Comparison of ENCODE assay signal across 23 cellular contexts in the genomic region with DNA sequence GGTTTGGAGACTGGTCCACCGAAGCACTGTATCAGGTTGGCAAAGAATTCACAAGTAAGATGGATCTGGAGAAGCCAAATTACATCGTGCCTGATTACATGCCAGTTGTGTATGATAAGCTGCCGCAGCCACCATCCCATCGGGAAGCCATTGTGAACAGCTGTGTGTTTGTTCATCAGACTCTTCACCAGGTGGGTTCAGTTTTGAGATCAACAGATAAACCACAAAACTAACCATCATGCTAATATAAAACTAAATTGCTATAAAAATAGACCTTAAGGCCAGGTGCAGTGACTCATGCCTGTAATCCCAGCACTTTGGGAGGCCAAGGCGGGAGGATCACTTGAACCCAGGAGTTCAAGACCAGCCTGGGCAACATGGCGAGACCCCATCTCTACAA. TPM values are rescaled to one million over a fixed set of nuclear protein-coding genes. Genes with fewer than 3 reads are reported as not detected.
A peak's percentile ranks its signal among the peaks of the same experiment; 100 is the strongest.
DNase-seq lines count a peak whose midpoint lies in the region; ATAC-seq and TF ChIP-seq lines count a peak whose summit lies in the region.
"Had no signal": no experiment of that assay in that cellular context is flagged by ENCODE, and none has a peak within 500 bp of the region (broad histone marks: within the 10 kb centered on the region; RNA-seq: fewer than 3 reads in every experiment).

No MANE protein-coding gene starts in this region.

- H3K4me3 Mint-ChIP-seq in MCF 10A (ENCODE audit: unreplicated experiment): no peak overlapping the region
- H3K4me3 Mint-ChIP-seq: CD8-positive, alpha-beta memory T cell; T-helper 2 cell treated with Interferon-gamma antibody and Interleukin-4, amounts not matched to agents 5 μg/mL and 100 μg/mL, for 36 hours had no signal

- H3K4me1 ChIP-seq in breast epithelium (no peaks in the 10 kb centered on the region), lower lobe of right lung (no peaks in the 10 kb centered on the region)
- H3K4me1 ChIP-seq: BE2C had no signal

- H3K9me3 ChIP-seq in breast epithelium (no peaks in the 10 kb centered on the region), WERI-Rb-1 (ENCODE audit: severe bottlenecking) (no peaks in the 10 kb centered on the region), lower lobe of right lung (no peaks in the 10 kb centered on the region)
- H3K9me3 ChIP-seq: A549, BE2C, neutrophil had no signal

- POLR2A ChIA-PET in MCF 10A (lab: Yijun Ruan, JAX): interaction anchor here (1.0 to 2.0 kb wide), 4 partner anchors 54 to 112 kb away, joined by 4 to 7 read pairs (median 4); partner anchors contain the start of gene WDR20

- H3K36me3 Mint-ChIP-seq in MCF 10A (ENCODE audit: insufficient read depth, unreplicated experiment): peaks cover 97% of the 10 kb centered on the region

- no peak for DNase-seq in MCF 10A (ENCODE audit: unreplicated experiment)
- DNase-seq in breast epithelium (ENCODE audit: low spot score in 2 of 2): no peak
- no peak for DNase-seq in WERI-Rb-1
- no peak for DNase-seq in lower lobe of right lung
- DNase-seq in stimulated activated CD4-positive, alpha-beta T cell treated with anti-CD3 and anti-CD28 coated beads, Interleukin-4, amount 100 ng/mL, for 24 hours: no peak
- no peak for DNase-seq in caudate nucleus (lab: John Stamatoyannopoulos, UW)
- DNase-seq in activated effector memory CD4-positive, alpha-beta T cell treated with Interleukin-2 at 50 U/mL for 16 hours: no peak
- DNase-seq in NCI-H748 treated with DMSO at 0.1 percent for 48 hours (lab: John Stamatoyannopoulos, UW): no peak
- DNase-seq: activated CD4-positive, alpha-beta T cell treated with anti-CD3 and anti-CD28 coated beads for 4 hours; activated naive CD4-positive, alpha-beta T cell treated with anti-CD3 and anti-CD28 coated beads, Interleukin-2, amount 50 U/mL, for 16 hours; BE2C; GOT3; NCI-H1436 treated with DMSO at 0.1 percent for 48 hours; NCI-H2107; NCI-H774; stimulated activated naive CD8-positive, alpha-beta T cell treated with anti-CD3 and anti-CD28 coated beads, Interleukin-15, Interleukin-2, amounts not matched to agents 100 U/mL and 50 U/mL, for 24 hours had no signal

- peak overlapping the region; percentile 90 for H3K27ac Mint-ChIP-seq in MCF 10A (ENCODE audit: low read depth, unreplicated experiment)
- H3K27ac Mint-ChIP-seq: T-helper 2 cell treated with Interferon-gamma antibody and Interleukin-4, amounts not matched to agents 5 μg/mL and 100 μg/mL, for 36 hours had no signal

- BruUV-seq in MCF 10A (replicated peaks; lab: Mats Ljungman, UMichigan): no TSS peak

- no peaks in the 10 kb centered on the region for H3K27me3 Mint-ChIP-seq in MCF 10A (ENCODE audit: insufficient read depth, unreplicated experiment)
- H3K27me3 Mint-ChIP-seq: CD8-positive, alpha-beta memory T cell; progenitor cell of endocrine pancreas had no signal

- no peak overlapping the region for H3K27ac ChIP-seq in breast epithelium
- peak overlapping the region; percentile 87 for H3K27ac ChIP-seq in WERI-Rb-1
- H3K27ac ChIP-seq in lower lobe of right lung: peak overlapping the region; percentile 24
- H3K27ac ChIP-seq in caudate nucleus (ENCODE audit: low read depth, low read length): no peak overlapping the region
- H3K27ac ChIP-seq: A549, neutrophil had no signal

- H3K27me3 ChIP-seq in breast epithelium (no peaks in the 10 kb centered on the region), WERI-Rb-1 (ENCODE audit: insufficient read depth, low read depth, severe bottlenecking) (no peaks in the 10 kb centered on the region), lower lobe of right lung (ENCODE audit: low read depth) (no peaks in the 10 kb centered on the region)
- H3K27me3 ChIP-seq: BE2C, cardiac muscle cell, neutrophil had no signal

- TF ChIP-seq POLR2A in breast epithelium (IDR thresholded peaks at IDR 0.05): no peak

- H3K4me1 Mint-ChIP-seq in MCF 10A (ENCODE audit: insufficient read depth, unreplicated experiment): peaks cover 29% of the 10 kb centered on the region
- H3K4me1 Mint-ChIP-seq: CD8-positive, alpha-beta memory T cell had no signal

- no peak for ATAC-seq in lower lobe of right lung
- ATAC-seq: sciatic nerve; stimulated activated naive CD8-positive, alpha-beta T cell treated with anti-CD3 and anti-CD28 coated beads, Interleukin-15, Interleukin-2, amounts not matched to agents 100 U/mL and 50 U/mL, for 24 hours had no signal

- no peak overlapping the region for H3K4me3 ChIP-seq in breast epithelium
- H3K4me3 ChIP-seq in WERI-Rb-1 (ENCODE audit: low read depth, low read length): no peak overlapping the region
- no peak overlapping the region for H3K4me3 ChIP-seq in lower lobe of right lung
- H3K4me3 ChIP-seq: A549, cardiac muscle cell had no signal

- no peaks in the 10 kb centered on the region for H3K9me3 Mint-ChIP-seq in MCF 10A (ENCODE audit: unreplicated experiment)
- H3K9me3 Mint-ChIP-seq: CD8-positive, alpha-beta memory T cell; T-helper 2 cell treated with Interferon-gamma antibody and Interleukin-4, amounts not matched to agents 5 μg/mL and 100 μg/mL, for 36 hours had no signal

- TF ChIP-seq CTCF in MCF 10A (IDR thresholded peaks at IDR 0.05; ENCODE audit: unreplicated experiment) (no peak), breast epithelium (IDR thresholded peaks at IDR 0.05) (no peak), WERI-Rb-1 (IDR thresholded peaks at IDR 0.05; ENCODE audit: low read depth, low read length) (no peak), lower lobe of right lung (IDR thresholded peaks at IDR 0.05) (no peak)

- peaks cover 31% of the 10 kb centered on the region for H3K36me3 ChIP-seq in breast epithelium
- peaks cover 92% of the 10 kb centered on the region for H3K36me3 ChIP-seq in WERI-Rb-1
- H3K36me3 ChIP-seq in lower lobe of right lung: peaks cover 100% of the 10 kb centered on the region

- CTCF ChIA-PET in MCF 10A (lab: Yijun Ruan, JAX): interaction anchor here (4.3 kb wide), 1 partner anchor 67 kb away, joined by 20 read pairs; no protein-coding TSS in a partner anchor

- intact Hi-C loops in MCF 10A (cut with micrococcal nuclease) (loop anchor here (2.0 kb wide), 2 partner anchors 63 to 69 kb away; partner anchors contain the start of gene DYNC1H1), breast epithelium (cut with DNase I; ENCODE audit: low total_unique reads) (no loop called here), lower lobe of right lung (cut with DNase I) (no loop called here)

RNA-seq across cellular contexts. Expression of gene HSP90AA1, which starts 58.9 kb away (rescaled TPM):
- total RNA-seq in MCF 10A (2022) (277 and 296 TPM in 2 replicates), breast epithelium (100 to 1,000 TPM; 467 to 860 (median 474) TPM), lower lobe of right lung (540 TPM)

Comparison
In these comparisons a context has a peak if more than half of its experiments do, and no peak if none do; other contexts are left out.
1. H3K27ac ChIP-seq: peak in WERI-Rb-1 (single experiment) and lower lobe of right lung (single experiment); none in breast epithelium (0 of 2) and caudate nucleus (single experiment).